ENCODE assay signal across 24 cellular contexts in genomic region chr3:65026151-65026550, GRCh38.
"Had no signal": no experiment of that assay in that cellular context is flagged by ENCODE, and none has a peak within 500 bp of the region (broad histone marks: within the 10 kb centered on the region; RNA-seq: fewer than 3 reads in every experiment).

No MANE protein-coding gene starts in this region.

- H3K9me3 ChIP-seq: psoas muscle, suprapubic skin, tibial artery had no signal

- H3K36me3 ChIP-seq: suprapubic skin had no signal

- H3K4me1 ChIP-seq: parathyroid adenoma, psoas muscle, suprapubic skin, tibial artery had no signal

- H3K27ac ChIP-seq: coronary artery, dorsolateral prefrontal cortex, parathyroid adenoma, psoas muscle, suprapubic skin, tibial artery had no signal

- H3K27me3 ChIP-seq: dorsolateral prefrontal cortex, suprapubic skin, tibial artery had no signal

- DNase-seq: activated CD4-positive, alpha-beta T cell treated with anti-CD3 and anti-CD28 coated beads for 36 hours; activated CD4-positive, CD25-positive, alpha-beta regulatory T cell; activated effector memory CD4-positive, alpha-beta T cell treated with Interleukin-2 at 50 U/mL for 16 hours; activated naive CD4-positive, alpha-beta T cell treated with Interleukin-2 at 50 U/mL for 16 hours; activated T-cell treated with anti-CD3 and anti-CD28 coated beads for 4 hours; anterior cingulate cortex; cerebellar nuclear complex; dorsolateral prefrontal cortex; effector memory CD4-positive, alpha-beta T cell; erythroblast; head of caudate nucleus; hippocampal formation; midbrain; naive thymus-derived CD4-positive, alpha-beta T cell; nucleus accumbens; psoas muscle; stimulated activated CD4-positive, alpha-beta T cell treated with anti-CD3 and anti-CD28 coated beads, Interleukin-15, amount 100 ng/mL, for 24 hours; stimulated activated CD4-positive, alpha-beta T cell treated with anti-CD3 and anti-CD28 coated beads, Interleukin-2, amount 100 ng/mL, for 24 hours; stimulated activated naive B cell treated with anti-CD40 and anti-IgM and Interleukin-4, amounts not matched to agents 10 μg/mL and 1 μg/mL and 100 μg/mL, for 72 hours; T-cell; tibial artery had no signal

- H3K4me3 ChIP-seq: coronary artery, dorsolateral prefrontal cortex, psoas muscle, suprapubic skin, tibial artery had no signal

- ATAC-seq: activated CD4-positive, alpha-beta T cell treated with anti-CD3 and anti-CD28 coated beads for 36 hours; naive thymus-derived CD4-positive, alpha-beta T cell; psoas muscle; stimulated activated naive B cell treated with anti-CD40 and anti-IgM and Interleukin-4, amounts not matched to agents 10 μg/mL and 1 μg/mL and 100 μg/mL, for 72 hours; T-cell had no signal
